In genomic region chr9:14323083-14323968, GRCh38 we compare ENCODE assay signal across 8 cellular contexts. TPM values are rescaled to one million over a fixed set of nuclear protein-coding genes. Genes with fewer than 3 reads are reported as not detected.
A peak's percentile ranks its signal among the peaks of the same experiment; 100 is the strongest.
DNase-seq lines count a peak whose midpoint lies in the region; ATAC-seq and TF ChIP-seq lines count a peak whose summit lies in the region.

No MANE protein-coding gene starts in this region.

- intact Hi-C loops in left colon (cut with DNase I, micrococcal nuclease): no loop called here

- peak; percentile 50 for DNase-seq in SKM-1 treated with dmso at 0.1 percent for 144 hours (lab: John Stamatoyannopoulos, UW; ENCODE audit: unreplicated experiment)
- no peak for DNase-seq in SKM-1 (lab: John Stamatoyannopoulos, UW; ENCODE audit: unreplicated experiment)
- DNase-seq in LoVo (ENCODE audit: low spot score): peak; percentile 43
- no peak for DNase-seq in astrocyte of the spinal cord (ENCODE audit: low read depth, low spot score)
- DNase-seq in left colon: no peak
- no peak for DNase-seq in stimulated activated CD4-positive, alpha-beta T cell treated with anti-CD3 and anti-CD28 coated beads, Interleukin-2, amount 100 ng/mL, for 24 hours
- no peak for DNase-seq in putamen (ENCODE audit: low spot score)

- TF ChIP-seq CTCF in astrocyte of the spinal cord (IDR thresholded peaks at IDR 0.05; ENCODE audit: low read depth, low read length): no peak

- no peaks in the 10 kb centered on the region for H3K36me3 ChIP-seq in thymus (ENCODE audit: control insufficient read depth, insufficient read depth)

- H3K27ac ChIP-seq in thymus (ENCODE audit: low read depth): peak overlapping the region; percentile 60

- WGBS in thymus: 43% methylated on average over 17 of the region's 17 CpGs

- H3K4me3 ChIP-seq in astrocyte of the spinal cord (ENCODE audit: low read depth, low read length): peak overlapping the region; percentile 59
- peak overlapping the region; percentile 67 for H3K4me3 ChIP-seq in thymus (ENCODE audit: low read length)

- in situ Hi-C loops in astrocyte of the spinal cord (cut with HindIII; ENCODE audit: low sequenced_read_pairs): loop anchor here (25.0 kb wide), 1 partner anchor 211 kb away; no protein-coding TSS in a partner anchor

- no peaks in the 10 kb centered on the region for H3K9me3 ChIP-seq in thymus (ENCODE audit: control insufficient read depth)

- ATAC-seq in left colon: peak; percentile 44

- peaks cover 34% of the 10 kb centered on the region for H3K27me3 ChIP-seq in thymus (ENCODE audit: control insufficient read depth, insufficient read depth)

- peaks cover 3% of the 10 kb centered on the region for H3K4me1 ChIP-seq in thymus (ENCODE audit: control insufficient read depth, insufficient read depth, low read length)

RNA-seq across cellular contexts. Expression of gene NFIB, which starts 9.4 kb away (rescaled TPM):
- 10 to 100 TPM; 45.2 to 74.7 TPM for total RNA-seq in left colon
- 12.4 TPM for polyA plus RNA-seq in thymus

Comparison
In these comparisons a context has a peak if more than half of its experiments do, and no peak if none do; other contexts are left out.
1. DNase-seq: peak in SKM-1 treated with dmso at 0.1 percent for 144 hours (single experiment) and LoVo (single experiment); none in SKM-1 (single experiment), astrocyte of the spinal cord (single experiment), left colon (0 of 2), stimulated activated CD4-positive, alpha-beta T cell treated with anti-CD3 and anti-CD28 coated beads, Interleukin-2, amount 100 ng/mL, for 24 hours (0 of 2) and putamen (single experiment).